11 cellular contexts compared by ENCODE assay signal in the genomic region with DNA sequence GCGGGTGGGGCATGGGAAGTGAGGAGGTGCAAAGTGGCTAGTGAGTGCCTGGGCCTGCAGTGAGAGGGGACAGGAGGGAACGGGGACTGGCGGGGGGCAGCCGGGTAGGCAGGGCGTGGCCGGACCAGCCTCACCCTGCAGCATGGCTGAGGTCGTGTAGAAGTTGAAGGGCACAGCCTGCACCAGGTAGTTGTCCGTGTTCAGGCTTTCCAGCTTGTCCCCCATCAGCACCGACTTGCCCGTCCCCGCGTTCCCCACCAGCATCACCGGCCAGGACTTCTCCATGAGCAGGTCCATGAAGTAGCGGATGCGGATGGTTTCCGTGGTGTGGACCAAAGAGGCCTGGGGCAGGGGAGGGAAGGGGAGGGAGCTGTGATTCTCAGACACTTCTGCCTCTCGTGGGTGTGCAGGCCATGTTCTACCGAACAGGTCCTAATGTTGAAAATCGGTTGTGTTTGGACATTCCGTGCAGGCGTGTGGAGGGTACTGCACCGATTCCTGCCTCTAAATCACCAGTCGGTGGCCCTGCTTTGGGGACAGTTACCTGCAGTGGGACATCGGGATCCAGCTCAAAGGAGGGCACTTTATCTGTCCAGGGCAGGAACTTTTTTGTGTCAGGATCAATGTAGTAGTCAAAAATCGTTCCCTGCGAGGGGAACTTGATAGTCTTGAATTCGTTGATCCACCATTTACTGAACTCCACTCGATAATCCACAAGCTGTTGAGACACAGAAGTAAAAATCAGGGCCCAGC.
A peak's percentile ranks its signal among the peaks of the same experiment; 100 is the strongest.
DNase-seq lines count a peak whose midpoint lies in the region; ATAC-seq, FAIRE-seq and TF ChIP-seq lines count a peak whose summit lies in the region.
"Had no signal": no experiment of that assay in that cellular context is flagged by ENCODE, and none has a peak within 500 bp of the region (broad histone marks: within the 10 kb centered on the region; RNA-seq: fewer than 3 reads in every experiment).

No MANE protein-coding gene starts in this region.

- no peak overlapping the region for H3K4me2 ChIP-seq in K562 (ENCODE audit: insufficient read depth, low read length)
- H3K4me2 ChIP-seq in neuronal stem cell (ENCODE audit: insufficient read depth, low read length, poor library complexity, severe bottlenecking): peak overlapping the region; percentile 88

- BruUV-seq in K562 (replicated peaks; lab: Mats Ljungman, UMichigan): no TSS peak

- CTCF ChIA-PET in K562 (lab: Yijun Ruan, JAX; ENCODE audit: low intra/inter-chr PET ratio): no interaction called here

- in situ Hi-C loops in K562 (cut with MboI): no loop called here

- ATAC-seq in K562 (no peak), HG03354 (IDR thresholded peaks at IDR 0.05; ENCODE audit: poor library complexity, severe bottlenecking, unreplicated experiment) (no peak), HG03378 (IDR thresholded peaks at IDR 0.05; ENCODE audit: unreplicated experiment) (no peak)

- H2BK120ac ChIP-seq in neuronal stem cell (ENCODE audit: low read depth, low read length): no peak overlapping the region

- peak overlapping the region; percentile 30 for H2BK12ac ChIP-seq in neuronal stem cell (ENCODE audit: low read length)

- TF ChIP-seq CTCF in K562 (IDR thresholded peaks at IDR 0.05 in 2 of 3, conservative IDR thresholded peaks at IDR 0.05 in 1 of 3; ENCODE audit: insufficient read depth in 2 of 3, low read depth in 1 of 3, low read length in 3 of 3): no peak
- no peak for TF ChIP-seq CTCF in adrenal gland (IDR thresholded peaks at IDR 0.05)

- peak overlapping the region; percentile 87 for H2AK5ac ChIP-seq in neuronal stem cell (ENCODE audit: low read depth, low read length)

- H3K79me1 ChIP-seq in neuronal stem cell (ENCODE audit: low read depth, low read length): peaks cover 1% of the 10 kb centered on the region

- H3K27ac Mint-ChIP-seq in activated CD4-positive, alpha-beta T cell treated with anti-CD3 and anti-CD28 coated beads, Interleukin-2, amount 10 ng/mL, durations not matched to agents 24 days and 14 days: no peak overlapping the region

- TF ChIP-seq RAD21 in K562 (CRISPR knock-in tag; conservative IDR thresholded peaks at IDR 0.05 in 1 of 2, IDR thresholded peaks at IDR 0.05 in 1 of 2): no peak

- H3K9me3 ChIP-seq in HUES64 (ENCODE audit: insufficient read depth, low read depth, low read length): no peaks in the 10 kb centered on the region
- H3K9me3 ChIP-seq in K562 (replicated peaks; ENCODE audit: control insufficient read depth, insufficient read depth, low read depth, low read length): no peaks in the 10 kb centered on the region
- no peaks in the 10 kb centered on the region for H3K9me3 ChIP-seq in neuronal stem cell (replicated peaks in 1 of 2; ENCODE audit: control insufficient read depth in 2 of 2, insufficient read depth in 1 of 2, low read depth in 1 of 2, low read length in 2 of 2)
- H3K9me3 ChIP-seq in adrenal gland (replicated peaks in 1 of 3): no peaks in the 10 kb centered on the region

- TF ChIP-seq POLR2A in K562 (conservative IDR thresholded peaks at IDR 0.05) (no peak), adrenal gland (IDR thresholded peaks at IDR 0.05) (no peak)

- no peaks in the 10 kb centered on the region; the same call in 1 of the 2 replicates for H4K20me1 ChIP-seq in K562 (replicated peaks; ENCODE audit: control insufficient read depth, insufficient read depth, low read length)

- peak overlapping the region; percentile 93; the same call in 1 of the 2 replicates for H2AFZ ChIP-seq in K562 (ENCODE audit: low read depth, low read length)
- no peak overlapping the region for H2AFZ ChIP-seq in neuronal stem cell (ENCODE audit: low read length)

- H3K4me1 ChIP-seq in HUES64 (ENCODE audit: insufficient read depth, low read length) (peaks cover 4% of the 10 kb centered on the region; the same call in 1 of the 2 replicates), K562 (replicated peaks in 1 of 2; ENCODE audit: control insufficient read depth in 2 of 2, insufficient read depth in 2 of 2, low read length in 2 of 2) (peaks cover 0 to 22% of the 10 kb centered on the region in 2 experiments; a peak in 2 of 5 replicates), neuronal stem cell (ENCODE audit: control insufficient read depth in 2 of 2, insufficient read depth in 1 of 2, low read depth in 1 of 2, low read length in 2 of 2) (peaks cover 0 to 8% of the 10 kb centered on the region in 2 donors), adrenal gland (replicated peaks in 1 of 2) (no peaks in the 10 kb centered on the region)

- no peak for DNase-seq in activated CD4-positive, alpha-beta T cell treated with anti-CD3 and anti-CD28 coated beads, Interleukin-2, amount 10 ng/mL, durations not matched to agents 24 days and 14 days
- DNase-seq in activated CD4-positive, alpha-beta T cell treated with anti-CD3 and anti-CD28 coated beads, Interleukin-2, amount 50 U/mL, for 48 hours: no peak
- DNase-seq in K562 (ENCODE audit: extremely low read depth in 1 of 4, low spot score in 3 of 4): no peak
- no peak for DNase-seq in neuronal stem cell (ENCODE audit: low spot score)
- DNase-seq in adrenal gland: no peak
- DNase-seq: GF-D8, MM.1S had no signal

- H3K4me3 ChIP-seq in HUES64 (ENCODE audit: low read length) (peak overlapping the region; percentile 62), K562 (no peak overlapping the region), neuronal stem cell (ENCODE audit: low read length in 2 of 2) (peak overlapping the region in 1 of 2 donors; percentile 75), adrenal gland (no peak overlapping the region)

- no peaks in the 10 kb centered on the region for H3K9me1 ChIP-seq in K562 (ENCODE audit: control insufficient read depth, insufficient read depth, low read length)

- no peaks in the 10 kb centered on the region for H3K9me3 Mint-ChIP-seq in activated CD4-positive, alpha-beta T cell treated with anti-CD3 and anti-CD28 coated beads, Interleukin-2, amount 10 ng/mL, durations not matched to agents 24 days and 14 days
- H3K9me3 Mint-ChIP-seq: neural crest cell had no signal

- H3K27me3 Mint-ChIP-seq in activated CD4-positive, alpha-beta T cell treated with anti-CD3 and anti-CD28 coated beads, Interleukin-2, amount 10 ng/mL, durations not matched to agents 24 days and 14 days: peaks cover 10% of the 10 kb centered on the region

- H3K79me2 ChIP-seq in K562 (ENCODE audit: control insufficient read depth, insufficient read depth, low read length): no peaks in the 10 kb centered on the region

- peak overlapping the region; percentile 35 for H3K4me3 Mint-ChIP-seq in activated CD4-positive, alpha-beta T cell treated with anti-CD3 and anti-CD28 coated beads, Interleukin-2, amount 10 ng/mL, durations not matched to agents 24 days and 14 days
- H3K4me3 Mint-ChIP-seq: neural crest cell had no signal

- H3K9ac ChIP-seq in HUES64 (ENCODE audit: low read depth, low read length): no peak overlapping the region
- peak overlapping the region in 1 of 2 experiments; percentile 17; a peak in 1 of 4 replicates for H3K9ac ChIP-seq in K562 (ENCODE audit: insufficient read depth in 1 of 2, low read depth in 2 of 2, low read length in 2 of 2)
- peak overlapping the region; percentile 50 for H3K9ac ChIP-seq in neuronal stem cell (ENCODE audit: low read depth, low read length, poor library complexity)

- peak overlapping the region; percentile 27 for H3K18ac ChIP-seq in neuronal stem cell (ENCODE audit: low read length)

- intact Hi-C loops in activated CD4-positive, alpha-beta T cell treated with anti-CD3 and anti-CD28 coated beads, Interleukin-2, amount 10 ng/mL, durations not matched to agents 24 days and 14 days (cut with micrococcal nuclease): no loop called here
- intact Hi-C loops in K562 (cut with micrococcal nuclease): no loop called here
- intact Hi-C loops in adrenal gland (cut with DNase I): no loop called here

- H3K14ac ChIP-seq in neuronal stem cell (ENCODE audit: low read length): peak overlapping the region; percentile 64

- H3K36me3 ChIP-seq in HUES64 (ENCODE audit: insufficient read depth, low read length): no peaks in the 10 kb centered on the region
- H3K36me3 ChIP-seq in K562 (ENCODE audit: control insufficient read depth, insufficient read depth, low read length): no peaks in the 10 kb centered on the region
- no peaks in the 10 kb centered on the region for H3K36me3 ChIP-seq in neuronal stem cell (replicated peaks in 1 of 2; ENCODE audit: control insufficient read depth in 2 of 2, insufficient read depth in 2 of 2, low read length in 2 of 2)
- H3K36me3 ChIP-seq in adrenal gland (replicated peaks in 1 of 2): no peaks in the 10 kb centered on the region

- TF ChIP-seq EP300 in K562 (IDR thresholded peaks at IDR 0.05; ENCODE audit: low read length): no peak

- peak overlapping the region; percentile 56 for H4K8ac ChIP-seq in neuronal stem cell (ENCODE audit: low read depth, low read length)

- no peaks in the 10 kb centered on the region for H3K36me3 Mint-ChIP-seq in activated CD4-positive, alpha-beta T cell treated with anti-CD3 and anti-CD28 coated beads, Interleukin-2, amount 10 ng/mL, durations not matched to agents 24 days and 14 days (ENCODE audit: low read depth)

- H3K4me1 Mint-ChIP-seq in activated CD4-positive, alpha-beta T cell treated with anti-CD3 and anti-CD28 coated beads, Interleukin-2, amount 10 ng/mL, durations not matched to agents 24 days and 14 days: peaks cover 7% of the 10 kb centered on the region
- H3K4me1 Mint-ChIP-seq: neural crest cell had no signal

- peaks cover 5% of the 10 kb centered on the region; the same call in 1 of the 2 replicates for H3K27me3 ChIP-seq in HUES64 (ENCODE audit: insufficient read depth, low read length)
- H3K27me3 ChIP-seq in K562 (ENCODE audit: control insufficient read depth in 2 of 2, insufficient read depth in 2 of 2, low read length in 2 of 2): peaks cover 42 to 68% of the 10 kb centered on the region in 2 experiments
- H3K27me3 ChIP-seq in neuronal stem cell (ENCODE audit: control insufficient read depth in 3 of 3, insufficient read depth in 3 of 3, low read depth in 1 of 3, low read length in 3 of 3): peaks cover 2 to 76% (median 9%) of the 10 kb centered on the region in 3 experiments
- no peaks in the 10 kb centered on the region for H3K27me3 ChIP-seq in adrenal gland

- peak overlapping the region; percentile 98 for H2BK15ac ChIP-seq in neuronal stem cell (ENCODE audit: low read length)

- no peak overlapping the region for H2BK5ac ChIP-seq in neuronal stem cell (ENCODE audit: low read length)

- H3K4ac ChIP-seq in neuronal stem cell (ENCODE audit: low read length): peak overlapping the region; percentile 55

- no peak for FAIRE-seq in K562 (lab: Jason Lieb, UNC)

- H3K23ac ChIP-seq in neuronal stem cell (ENCODE audit: low read depth, low read length, poor library complexity): peak overlapping the region; percentile 87

- POLR2A ChIA-PET in K562 (lab: Yijun Ruan, JAX): interaction anchor here (0.6 kb wide), 1 partner anchor 302 kb away, joined by 3 read pairs; no protein-coding TSS in a partner anchor

- H3K27ac ChIP-seq in HUES64 (ENCODE audit: low read depth, low read length) (no peak overlapping the region), K562 (ENCODE audit: extremely low read depth, low read depth, low read length) (no peak overlapping the region), neuronal stem cell (replicated peaks; ENCODE audit: low read length) (no peak overlapping the region), adrenal gland (no peak overlapping the region)

- H4K91ac ChIP-seq in neuronal stem cell (ENCODE audit: low read depth, low read length, poor library complexity): no peak overlapping the region

- WGBS in HUES64: 70% methylated on average over 28 of the region's 28 CpGs
- 30% methylated on average over 17 of the region's 28 CpGs for WGBS in K562 (ENCODE audit: insufficient coverage, low coverage, missing lambda C conversion rate)
- WGBS in neuronal stem cell (ENCODE audit: extremely low coverage in 2 of 2, insufficient read length in 2 of 2, insufficient replicate concordance in 1 of 2), 2 donors: no CpG with 5 or more reads among the region's 28 CpGs
- 85 to 93% (median 88%) methylated on average over 20 to 28 of the region's 28 CpGs for WGBS in adrenal gland, 4 donors
